ENCODE assay signal across 18 cellular contexts in genomic region chr18:41965856-41966255, GRCh38.
"Had no signal": no experiment of that assay in that cellular context is flagged by ENCODE, and none has a peak within 500 bp of the region (broad histone marks: within the 10 kb centered on the region; RNA-seq: fewer than 3 reads in every experiment).

No MANE protein-coding gene starts in this region.

- H3K4me3 ChIP-seq: spleen, thoracic aorta, upper lobe of right lung had no signal

- H3K9me3 ChIP-seq: spleen, thoracic aorta, upper lobe of right lung had no signal

- H3K27me3 ChIP-seq: spleen, upper lobe of right lung had no signal

- H3K27ac ChIP-seq: parathyroid adenoma, spleen, thoracic aorta, upper lobe of right lung had no signal

- ATAC-seq: activated CD8-positive, alpha-beta memory T cell treated with anti-CD3 and anti-CD28 coated beads, Interleukin-2, amount 10 ng/mL, durations not matched to agents 7 days and 5 days; activated T-helper 17 cell treated with anti-CD3 and anti-CD28 coated beads, Interleukin-2, amount 50 U/mL, for 72 hours; naive thymus-derived CD8-positive, alpha-beta T cell; stimulated activated memory B cell treated with anti-CD40 and anti-IgM and Interleukin-4, amounts not matched to agents 10 μg/mL and 1 μg/mL and 100 μg/mL, for 72 hours; upper lobe of right lung had no signal

- DNase-seq: activated CD4-positive, alpha-beta memory T cell treated with anti-CD3 and anti-CD28 coated beads for 36 hours; activated CD4-positive, alpha-beta T cell treated with anti-CD3 and anti-CD28 coated beads for 4 hours; activated CD8-positive, alpha-beta memory T cell treated with anti-CD3 and anti-CD28 coated beads, Interleukin-2, amount 10 ng/mL, durations not matched to agents 7 days and 5 days; activated naive CD4-positive, alpha-beta T cell treated with Interleukin-2 at 50 U/mL for 16 hours; activated T-cell treated with anti-CD3 and anti-CD28 coated beads, Interleukin-2, amount 50 U/mL, for 1 hour; aorta; dermis blood vessel endothelial cell; effector memory CD4-positive, alpha-beta T cell; mesenchymal stem cell; naive thymus-derived CD8-positive, alpha-beta T cell; spleen; stimulated activated CD4-positive, alpha-beta T cell treated with anti-CD3 and anti-CD28 coated beads, Interleukin-4, amount 100 ng/mL, for 4 hours; SW 1271; upper lobe of right lung had no signal

- H3K4me1 ChIP-seq: parathyroid adenoma had no signal
